Comparison of ENCODE assay signal across 1 cellular context in genomic region chr17:80833952-80834895, GRCh38.
TF ChIP-seq lines count a peak whose summit lies in the region.

No MANE protein-coding gene starts in this region.

TF ChIP-seq in H1, 55 proteins besides CTCF, POLR2A, EP300 and RAD21:
- TF ChIP-seq SP1 (IDR thresholded peaks at IDR 0.05; ENCODE audit: low read depth, low read length) = no peak
- no peak for TF ChIP-seq SIRT6 (IDR thresholded peaks at IDR 0.05; ENCODE audit: low read length)
- TF ChIP-seq HDAC2 (IDR thresholded peaks at IDR 0.05; ENCODE audit: borderline replicate concordance in 1 of 2, low read depth in 2 of 2, low read length in 2 of 2) = no peak
- no peak for TF ChIP-seq GABPA (IDR thresholded peaks at IDR 0.05; ENCODE audit: borderline replicate concordance, insufficient read depth, low read length)
